22 cellular contexts compared by ENCODE assay signal in the genomic region with DNA sequence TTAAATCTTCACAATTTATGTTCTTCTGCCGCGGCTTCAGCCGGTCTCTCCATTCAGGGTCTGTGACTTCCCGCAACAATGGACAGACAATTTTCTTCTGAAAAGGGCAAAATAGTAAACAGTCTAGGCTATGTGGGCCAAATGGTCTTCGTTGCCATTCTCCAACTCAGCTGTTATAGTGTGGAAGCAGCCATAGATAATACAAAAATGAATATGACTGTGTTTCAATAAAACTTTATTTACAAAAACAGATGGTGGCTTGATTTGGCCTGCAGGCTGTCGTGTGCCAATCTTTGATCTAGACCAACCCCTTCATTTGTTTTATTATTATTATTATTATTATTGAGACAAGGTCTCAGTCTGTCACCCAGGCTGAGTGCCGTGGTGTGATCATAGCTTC. TPM values are rescaled to one million over a fixed set of nuclear protein-coding genes. Genes with fewer than 3 reads are reported as not detected.
"Had no signal": no experiment of that assay in that cellular context is flagged by ENCODE, and none has a peak within 500 bp of the region (broad histone marks: within the 10 kb centered on the region; RNA-seq: fewer than 3 reads in every experiment).

No MANE protein-coding gene starts in this region.

- H3K36me3 ChIP-seq: left lung, lower lobe of right lung had no signal

- ATAC-seq: foreskin keratinocyte; gastroesophageal sphincter; heart left ventricle; left cardiac atrium; left lung; left ventricle myocardium superior; lower lobe of right lung; mucosa of descending colon; naive thymus-derived CD8-positive, alpha-beta T cell had no signal

- H3K4me1 ChIP-seq: heart left ventricle, left lung, lower lobe of right lung had no signal

- H3K4me3 ChIP-seq: coronary artery, dorsolateral prefrontal cortex, esophagus muscularis mucosa, gastroesophageal sphincter, heart left ventricle, hepatocyte, left lung, lower lobe of right lung, mucosa of descending colon had no signal

- FAIRE-seq: endothelial cell of umbilical vein, frontal cortex, keratinocyte had no signal

- H3K27me3 ChIP-seq: dorsolateral prefrontal cortex, esophagus muscularis mucosa, foreskin keratinocyte, gastroesophageal sphincter, heart left ventricle, hepatocyte, left lung had no signal

- H3K27ac ChIP-seq: coronary artery, dorsolateral prefrontal cortex, esophagus muscularis mucosa, foreskin keratinocyte, gastroesophageal sphincter, heart left ventricle, hepatocyte, left lung, lower lobe of right lung had no signal

- H3K9me3 ChIP-seq: esophagus muscularis mucosa had no signal

- H3K79me2 ChIP-seq: hepatocyte had no signal

- H2AFZ ChIP-seq: hepatocyte had no signal

- H3K4me2 ChIP-seq: hepatocyte had no signal

- DNase-seq: dermis blood vessel endothelial cell; dorsolateral prefrontal cortex; effector CD4-positive, alpha-beta T cell; effector memory CD4-positive, alpha-beta T cell; heart left ventricle; hypothalamus; immature natural killer cell; left cardiac atrium; left lung; left ventricle myocardium superior; lower lobe of right lung; mucosa of descending colon; naive B cell; naive thymus-derived CD8-positive, alpha-beta T cell had no signal

RNA-seq across cellular contexts. Expression of gene SPARC, which starts 43.7 kb away (rescaled TPM):
- total RNA-seq: naive thymus-derived CD8-positive, alpha-beta T cell had no signal
- polyA plus RNA-seq: naive thymus-derived CD8-positive, alpha-beta T cell had no signal
